8 cellular contexts compared by ENCODE assay signal in the genomic region with DNA sequence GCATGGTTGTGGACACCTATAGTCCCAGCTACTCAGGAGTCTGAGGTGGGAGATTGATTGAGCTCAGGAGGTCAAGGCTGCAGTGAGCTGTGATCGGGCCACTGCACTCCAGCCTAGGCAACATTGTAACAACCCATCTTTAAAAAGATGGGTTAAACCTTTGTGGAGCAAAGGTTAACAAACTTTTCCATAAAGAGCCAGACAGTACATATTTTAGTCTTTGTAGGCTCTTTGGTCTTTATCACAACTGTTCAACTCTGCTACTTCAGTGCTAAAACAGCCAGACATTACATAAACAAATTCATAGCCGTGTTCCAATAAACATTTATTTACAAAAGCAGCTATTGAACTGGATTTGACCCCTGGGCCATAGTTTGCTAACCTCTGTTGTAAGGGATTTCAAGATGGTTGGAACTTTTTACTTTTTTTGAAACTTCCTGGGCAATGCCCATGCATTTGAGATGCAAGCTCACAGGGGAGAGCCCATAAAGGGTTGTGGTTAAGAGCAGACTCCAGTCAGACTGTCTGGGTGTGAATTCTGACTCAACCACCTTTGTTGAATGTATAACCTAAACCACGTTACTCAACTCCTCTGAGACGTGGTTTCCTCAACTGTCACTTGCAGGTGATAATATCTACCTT. TPM values are rescaled to one million over a fixed set of nuclear protein-coding genes. Genes with fewer than 3 reads are reported as not detected.
A peak's percentile ranks its signal among the peaks of the same experiment; 100 is the strongest.
DNase-seq lines count a peak whose midpoint lies in the region; ATAC-seq, FAIRE-seq and TF ChIP-seq lines count a peak whose summit lies in the region.

No MANE protein-coding gene starts in this region.

- 15 to 43% (median 23%) methylated on average over 4 of the region's 4 CpGs for WGBS in small intestine, 3 donors
- WGBS in body of pancreas, 2 donors: 61 to 69% methylated on average over 4 of the region's 4 CpGs

- TF ChIP-seq POLR2A in body of pancreas (IDR thresholded peaks at IDR 0.05): no peak

- peaks cover 17% of the 10 kb centered on the region for H3K4me1 Mint-ChIP-seq in activated T-cell treated with anti-CD3 and anti-CD28 coated beads, Interleukin-2, amount 50 U/mL, for 4 hours (ENCODE audit: low read depth)

- intact Hi-C loops in body of pancreas (cut with DNase I) (no loop called here), left ventricle myocardium superior (cut with micrococcal nuclease) (no loop called here)

- H3K27me3 ChIP-seq in small intestine (ENCODE audit: control insufficient read depth in 2 of 2, insufficient read depth in 2 of 2, low read length in 2 of 2): no peaks in the 10 kb centered on the region
- no peaks in the 10 kb centered on the region for H3K27me3 ChIP-seq in body of pancreas
- no peaks in the 10 kb centered on the region for H3K27me3 ChIP-seq in BE2C

- FAIRE-seq in small intestine (lab: Jason Lieb, UNC): no peak

- H3K27ac ChIP-seq in small intestine (ENCODE audit: low read depth in 1 of 2, low read length in 1 of 2): peak overlapping the region; percentile 37 to 50
- no peak overlapping the region for H3K27ac ChIP-seq in body of pancreas

- H3K4me3 ChIP-seq in small intestine (ENCODE audit: low read depth in 1 of 2, low read length in 2 of 2): no peak overlapping the region
- no peak overlapping the region for H3K4me3 ChIP-seq in body of pancreas
- H3K4me3 ChIP-seq in BE2C (ENCODE audit: low read depth, low read length): no peak overlapping the region

- H3K4me3 Mint-ChIP-seq in activated T-cell treated with anti-CD3 and anti-CD28 coated beads, Interleukin-2, amount 50 U/mL, for 4 hours: no peak overlapping the region

- no peaks in the 10 kb centered on the region for H3K36me3 Mint-ChIP-seq in activated T-cell treated with anti-CD3 and anti-CD28 coated beads, Interleukin-2, amount 50 U/mL, for 4 hours (ENCODE audit: insufficient read depth)

- peaks cover 6% of the 10 kb centered on the region for H3K27me3 Mint-ChIP-seq in activated T-cell treated with anti-CD3 and anti-CD28 coated beads, Interleukin-2, amount 50 U/mL, for 4 hours (ENCODE audit: low read depth)

- H3K36me3 ChIP-seq in small intestine (ENCODE audit: control insufficient read depth in 2 of 2, insufficient read depth in 2 of 2, low read length in 2 of 2) (peaks cover 0 to 21% of the 10 kb centered on the region in 2 donors), body of pancreas (replicated peaks in 1 of 2; ENCODE audit: insufficient read depth in 1 of 2, low read depth in 2 of 2) (peaks cover 11 to 15% of the 10 kb centered on the region in 2 donors), BE2C (no peaks in the 10 kb centered on the region)

- peak; percentile 54 for ATAC-seq in GM18868 (IDR thresholded peaks at IDR 0.05; ENCODE audit: unreplicated experiment)
- ATAC-seq in HG03064 (IDR thresholded peaks at IDR 0.05; ENCODE audit: low read depth, unreplicated experiment): peak; percentile 42
- peak; percentile 99 for ATAC-seq in activated T-cell treated with anti-CD3 and anti-CD28 coated beads, Interleukin-2, amount 50 U/mL, for 4 hours
- no peak for ATAC-seq in body of pancreas
- no peak for ATAC-seq in left ventricle myocardium superior

- TF ChIP-seq CTCF in body of pancreas (IDR thresholded peaks at IDR 0.05) (no peak), BE2C (IDR thresholded peaks at IDR 0.05; ENCODE audit: low read depth, low read length) (no peak)

- no peaks in the 10 kb centered on the region for H3K9me3 Mint-ChIP-seq in activated T-cell treated with anti-CD3 and anti-CD28 coated beads, Interleukin-2, amount 50 U/mL, for 4 hours

- H3K4me1 ChIP-seq in small intestine (ENCODE audit: control insufficient read depth in 2 of 2, insufficient read depth in 1 of 2, low read depth in 1 of 2, low read length in 1 of 2) (peaks cover 8 to 13% of the 10 kb centered on the region in 2 donors), body of pancreas (peaks cover 6% of the 10 kb centered on the region), BE2C (no peaks in the 10 kb centered on the region)

- no peaks in the 10 kb centered on the region for H3K9me3 ChIP-seq in small intestine (ENCODE audit: control insufficient read depth, low read depth)
- H3K9me3 ChIP-seq in body of pancreas: no peaks in the 10 kb centered on the region
- H3K9me3 ChIP-seq in BE2C: no peaks in the 10 kb centered on the region

- DNase-seq in activated T-cell treated with anti-CD3 and anti-CD28 coated beads, Interleukin-2, amount 50 U/mL, for 4 hours: peak; percentile 23
- peak; percentile 71 for DNase-seq in small intestine
- no peak for DNase-seq in body of pancreas
- no peak for DNase-seq in dedifferentiated amniotic fluid mesenchymal stem cell (ENCODE audit: extremely low spot score)
- DNase-seq in left ventricle myocardium superior: no peak
- no peak for DNase-seq in BE2C

RNA-seq across cellular contexts. Expression of gene INAVA, which starts 10.8 kb away (rescaled TPM):
- under 1 TPM; 0.13 to 0.29 (median 0.22) TPM for total RNA-seq in activated T-cell treated with anti-CD3 and anti-CD28 coated beads, Interleukin-2, amount 50 U/mL, for 4 hours
- 100 to 1,000 TPM in 2 of 3 donors, 10 to 100 TPM in 1; 58.7 to 192 (median 165) TPM for polyA plus RNA-seq in small intestine
- total RNA-seq in body of pancreas (10 to 100 TPM; 22.1 to 30.7 TPM), left ventricle myocardium superior (0.05 TPM)
- polyA plus RNA-seq in BE2C (2012; ENCODE audit: insufficient read depth, insufficient read length, low read depth): not detected

RNA-seq across cellular contexts. Expression of gene GPR25, which starts 32.8 kb away (rescaled TPM):
- total RNA-seq in activated T-cell treated with anti-CD3 and anti-CD28 coated beads, Interleukin-2, amount 50 U/mL, for 4 hours: under 1 TPM in 1 of 3 donors, not detected in 2; 0.16 TPM
- polyA plus RNA-seq in small intestine: under 1 TPM in 1 of 3 donors, not detected in 2; 0.07 TPM
- total RNA-seq in body of pancreas (1 to 10 TPM in 1 of 2 donors, not detected in 1; 1.3 TPM), left ventricle myocardium superior (not detected)
- polyA plus RNA-seq in BE2C (2012; ENCODE audit: insufficient read depth, insufficient read length, low read depth): not detected

Comparison
In these comparisons a context has a peak if more than half of its experiments do, and no peak if none do; other contexts are left out.
1. ATAC-seq: peak in GM18868 (single experiment), HG03064 (single experiment) and activated T-cell treated with anti-CD3 and anti-CD28 coated beads, Interleukin-2, amount 50 U/mL, for 4 hours (2 of 2); none in body of pancreas (single experiment) and left ventricle myocardium superior (single experiment).
2. DNase-seq: peak in activated T-cell treated with anti-CD3 and anti-CD28 coated beads, Interleukin-2, amount 50 U/mL, for 4 hours (single experiment) and small intestine (single experiment); none in body of pancreas (0 of 4), dedifferentiated amniotic fluid mesenchymal stem cell (single experiment), left ventricle myocardium superior (single experiment) and BE2C (single experiment).
3. H3K27ac ChIP-seq: peak in small intestine (2 of 2); none in body of pancreas (0 of 4).
4. RNA of gene INAVA, which starts 10.8 kb away (total RNA-seq): 22.1 to 30.7 TPM in body of pancreas; 0.13 to 0.29 TPM in activated T-cell treated with anti-CD3 and anti-CD28 coated beads, Interleukin-2, amount 50 U/mL, for 4 hours and 0.05 TPM in left ventricle myocardium superior (single experiment); every median in the first group is over 10 times any median in the second.